8 cellular contexts compared by ENCODE assay signal in genomic region chr15:57559875-57560274, GRCh38. TPM values are rescaled to one million over a fixed set of nuclear protein-coding genes. Genes with fewer than 3 reads are reported as not detected.
DNase-seq lines count a peak whose midpoint lies in the region; ATAC-seq lines count a peak whose summit lies in the region.

No MANE protein-coding gene starts in this region.

- peak; percentile 55 for ATAC-seq in memory B cell (ENCODE audit: low read depth)
- no peak for ATAC-seq in GM18498 (IDR thresholded peaks at IDR 0.05; ENCODE audit: unreplicated experiment)

- H3K4me1 Mint-ChIP-seq in memory B cell: peaks cover 7% of the 10 kb centered on the region

- peaks cover 6% of the 10 kb centered on the region for H3K27me3 Mint-ChIP-seq in memory B cell

- peak; percentile 11 for DNase-seq in NCI-H1436 (lab: John Stamatoyannopoulos, UW)
- no peak for DNase-seq in NCI-H1436 treated with DMSO at 0.1 percent for 48 hours (lab: John Stamatoyannopoulos, UW)
- peak; percentile 15 for DNase-seq in NCI-H1105 (lab: John Stamatoyannopoulos, UW)
- DNase-seq in activated CD4-positive, alpha-beta T cell treated with anti-CD3 and anti-CD28 coated beads for 4 hours: peak; percentile 50 to 74
- peak; percentile 79 for DNase-seq in dermis blood vessel endothelial cell
- DNase-seq in memory B cell (ENCODE audit: low spot score in 2 of 2): peak; percentile 74 to 75
- DNase-seq in stimulated activated CD8-positive, alpha-beta memory T cell treated with anti-CD3 and anti-CD28 coated beads, Interleukin-15, amount 100 ng/mL, for 4 hours (ENCODE audit: low read depth in 2 of 2): peak; percentile 11 to 40

- H3K4me3 Mint-ChIP-seq in memory B cell: no peak overlapping the region

- no peaks in the 10 kb centered on the region for H3K36me3 Mint-ChIP-seq in memory B cell

- H3K27ac Mint-ChIP-seq in memory B cell: no peak overlapping the region

- H3K9me3 Mint-ChIP-seq in memory B cell: no peaks in the 10 kb centered on the region

RNA-seq across cellular contexts. Expression of gene MYZAP, which starts 31.8 kb away (rescaled TPM):
- 82.5 and 94.7 TPM in 2 replicates for total RNA-seq in dermis blood vessel endothelial cell
